Comparison of ENCODE assay signal across 1 cellular context in the genomic region with DNA sequence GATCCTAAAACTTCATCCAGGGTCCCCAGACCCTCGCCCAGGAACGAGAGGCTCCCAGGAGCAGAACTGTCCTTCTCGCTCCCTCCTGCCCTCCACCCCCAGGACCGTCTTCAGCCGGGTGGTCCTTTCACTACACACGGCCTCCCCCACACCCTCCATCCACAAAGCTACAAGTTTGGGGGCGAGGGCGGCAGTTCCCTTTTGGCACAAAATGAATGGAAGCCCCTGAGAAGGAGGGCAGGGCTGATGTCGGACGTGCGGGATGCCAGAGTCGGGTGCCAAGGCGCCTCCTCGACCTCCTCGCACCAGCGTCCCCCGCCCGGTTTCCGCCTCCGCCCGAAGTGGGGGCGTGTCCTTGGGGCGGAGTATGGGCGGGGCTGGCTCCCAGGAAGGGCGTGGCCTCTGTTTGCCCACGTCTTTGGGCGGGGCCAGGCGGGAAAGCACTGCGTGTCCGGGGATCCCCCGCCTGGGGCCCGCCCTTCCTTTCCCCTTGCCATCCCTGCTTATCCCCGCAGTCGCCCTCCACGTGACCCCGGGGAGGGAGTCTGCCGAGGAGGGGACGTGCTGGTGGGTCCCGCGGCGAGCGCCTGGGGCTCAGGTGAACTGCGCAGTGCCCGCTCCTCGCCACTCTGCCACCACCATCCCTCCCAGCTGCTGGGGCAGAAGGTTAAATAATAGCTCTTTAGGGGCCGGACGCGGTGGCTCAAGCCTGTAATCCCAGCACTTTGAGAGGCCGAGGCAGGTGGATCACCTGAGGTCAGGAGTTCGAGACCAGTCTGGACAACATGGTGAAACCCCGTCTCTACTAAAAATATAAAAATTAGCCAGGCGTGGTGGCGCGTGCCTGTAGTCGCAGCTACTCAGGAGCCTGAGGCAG.
A peak's percentile ranks its signal among the peaks of the same experiment; 100 is the strongest.
TF ChIP-seq lines count a peak whose summit lies in the region.

No MANE protein-coding gene starts in this region.

TF ChIP-seq in HEK293, 187 proteins besides CTCF, POLR2A, EP300 and RAD21 (continued from another document and continues in another):
- TF ChIP-seq, protein P1, sequence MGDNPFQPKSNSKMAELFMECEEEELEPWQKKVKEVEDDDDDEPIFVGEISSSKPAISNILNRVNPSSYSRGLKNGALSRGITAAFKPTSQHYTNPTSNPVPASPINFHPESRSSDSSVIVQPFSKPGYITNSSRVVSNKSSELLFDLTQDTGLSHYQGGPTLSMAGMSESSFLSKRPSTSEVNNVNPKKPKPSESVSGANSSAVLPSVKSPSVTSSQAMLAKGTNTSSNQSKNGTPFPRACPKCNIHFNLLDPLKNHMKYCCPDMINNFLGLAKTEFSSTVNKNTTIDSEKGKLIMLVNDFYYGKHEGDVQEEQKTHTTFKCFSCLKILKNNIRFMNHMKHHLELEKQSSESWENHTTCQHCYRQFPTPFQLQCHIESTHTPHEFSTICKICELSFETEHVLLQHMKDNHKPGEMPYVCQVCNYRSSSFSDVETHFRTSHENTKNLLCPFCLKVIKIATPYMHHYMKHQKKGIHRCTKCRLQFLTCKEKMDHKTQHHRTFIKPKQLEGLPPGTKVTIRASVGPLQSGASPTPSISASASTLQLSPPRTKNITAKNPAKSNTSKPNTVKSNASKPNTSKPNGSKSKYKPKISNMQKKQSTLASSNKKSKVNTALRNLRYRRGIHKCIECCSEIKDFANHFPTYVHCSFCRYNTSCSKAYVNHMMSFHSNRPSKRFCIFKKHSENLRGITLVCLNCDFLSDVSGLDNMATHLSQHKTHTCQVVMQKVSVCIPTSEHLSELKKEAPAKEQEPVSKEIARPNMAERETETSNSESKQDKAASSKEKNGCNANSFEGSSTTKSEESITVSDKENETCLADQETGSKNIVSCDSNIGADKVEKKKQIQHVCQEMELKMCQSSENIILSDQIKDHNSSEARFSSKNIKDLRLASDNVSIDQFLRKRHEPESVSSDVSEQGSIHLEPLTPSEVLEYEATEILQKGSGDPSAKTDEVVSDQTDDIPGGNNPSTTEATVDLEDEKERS (tag by site-specific recombination; IDR thresholded peaks at IDR 0.05) = no peak
- TF ChIP-seq, protein P2, sequence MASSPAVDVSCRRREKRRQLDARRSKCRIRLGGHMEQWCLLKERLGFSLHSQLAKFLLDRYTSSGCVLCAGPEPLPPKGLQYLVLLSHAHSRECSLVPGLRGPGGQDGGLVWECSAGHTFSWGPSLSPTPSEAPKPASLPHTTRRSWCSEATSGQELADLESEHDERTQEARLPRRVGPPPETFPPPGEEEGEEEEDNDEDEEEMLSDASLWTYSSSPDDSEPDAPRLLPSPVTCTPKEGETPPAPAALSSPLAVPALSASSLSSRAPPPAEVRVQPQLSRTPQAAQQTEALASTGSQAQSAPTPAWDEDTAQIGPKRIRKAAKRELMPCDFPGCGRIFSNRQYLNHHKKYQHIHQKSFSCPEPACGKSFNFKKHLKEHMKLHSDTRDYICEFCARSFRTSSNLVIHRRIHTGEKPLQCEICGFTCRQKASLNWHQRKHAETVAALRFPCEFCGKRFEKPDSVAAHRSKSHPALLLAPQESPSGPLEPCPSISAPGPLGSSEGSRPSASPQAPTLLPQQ (tag by site-specific recombination; IDR thresholded peaks at IDR 0.05) = peak; percentile 98
- TF ChIP-seq KLF10 (tag by site-specific recombination; IDR thresholded peaks at IDR 0.05) (no peak; the same call in 1 of the 2 replicates), ZNF112 (tag by site-specific recombination; IDR thresholded peaks at IDR 0.05) (no peak), ZFP69B (tag by site-specific recombination; IDR thresholded peaks at IDR 0.05) (peak; percentile 97), ZNF621 (tag by site-specific recombination; IDR thresholded peaks at IDR 0.05) (no peak), KLF8 (tag by site-specific recombination; IDR thresholded peaks at IDR 0.05) (peak; percentile 96), ZNF16 (tag by site-specific recombination; IDR thresholded peaks at IDR 0.05; ENCODE audit: low read depth) (no peak), ZNF549 (tag by site-specific recombination; IDR thresholded peaks at IDR 0.05) (no peak), ZNF223 (tag by site-specific recombination; IDR thresholded peaks at IDR 0.05) (no peak), ZNF335 (tag by site-specific recombination; conservative IDR thresholded peaks at IDR 0.05) (no peak), ZNF521 (tag by site-specific recombination; IDR thresholded peaks at IDR 0.05) (no peak), ZNF623 (tag by site-specific recombination; IDR thresholded peaks at IDR 0.05) (no peak), ZBTB48 (tag by site-specific recombination; IDR thresholded peaks at IDR 0.05) (peak; percentile 89), ZNF174 (tag by site-specific recombination; IDR thresholded peaks at IDR 0.05) (no peak), ZBTB21 (tag by site-specific recombination; IDR thresholded peaks at IDR 0.05) (no peak), ZNF843 (tag by site-specific recombination; IDR thresholded peaks at IDR 0.05) (no peak), ZNF114 (tag by site-specific recombination; IDR thresholded peaks at IDR 0.05) (no peak), ZNF555 (tag by site-specific recombination; conservative IDR thresholded peaks at IDR 0.05) (no peak), ZNF248 (tag by site-specific recombination; IDR thresholded peaks at IDR 0.05) (no peak)
- TF ChIP-seq, protein P3, sequence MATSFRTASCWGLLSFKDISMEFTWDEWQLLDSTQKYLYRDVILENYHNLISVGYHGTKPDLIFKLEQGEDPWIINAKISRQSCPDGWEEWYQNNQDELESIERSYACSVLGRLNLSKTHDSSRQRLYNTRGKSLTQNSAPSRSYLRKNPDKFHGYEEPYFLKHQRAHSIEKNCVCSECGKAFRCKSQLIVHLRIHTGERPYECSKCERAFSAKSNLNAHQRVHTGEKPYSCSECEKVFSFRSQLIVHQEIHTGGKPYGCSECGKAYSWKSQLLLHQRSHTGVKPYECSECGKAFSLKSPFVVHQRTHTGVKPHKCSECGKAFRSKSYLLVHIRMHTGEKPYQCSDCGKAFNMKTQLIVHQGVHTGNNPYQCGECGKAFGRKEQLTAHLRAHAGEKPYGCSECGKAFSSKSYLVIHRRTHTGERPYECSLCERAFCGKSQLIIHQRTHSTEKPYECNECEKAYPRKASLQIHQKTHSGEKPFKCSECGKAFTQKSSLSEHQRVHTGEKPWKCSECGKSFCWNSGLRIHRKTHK (tag by site-specific recombination; IDR thresholded peaks at IDR 0.05) = no peak
- TF ChIP-seq, protein P4, sequence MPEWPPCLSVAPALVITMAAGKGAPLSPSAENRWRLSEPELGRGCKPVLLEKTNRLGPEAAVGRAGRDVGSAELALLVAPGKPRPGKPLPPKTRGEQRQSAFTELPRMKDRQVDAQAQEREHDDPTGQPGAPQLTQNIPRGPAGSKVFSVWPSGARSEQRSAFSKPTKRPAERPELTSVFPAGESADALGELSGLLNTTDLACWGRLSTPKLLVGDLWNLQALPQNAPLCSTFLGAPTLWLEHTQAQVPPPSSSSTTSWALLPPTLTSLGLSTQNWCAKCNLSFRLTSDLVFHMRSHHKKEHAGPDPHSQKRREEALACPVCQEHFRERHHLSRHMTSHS (tag by site-specific recombination; IDR thresholded peaks at IDR 0.05) = no peak
- TF ChIP-seq, protein P5, sequence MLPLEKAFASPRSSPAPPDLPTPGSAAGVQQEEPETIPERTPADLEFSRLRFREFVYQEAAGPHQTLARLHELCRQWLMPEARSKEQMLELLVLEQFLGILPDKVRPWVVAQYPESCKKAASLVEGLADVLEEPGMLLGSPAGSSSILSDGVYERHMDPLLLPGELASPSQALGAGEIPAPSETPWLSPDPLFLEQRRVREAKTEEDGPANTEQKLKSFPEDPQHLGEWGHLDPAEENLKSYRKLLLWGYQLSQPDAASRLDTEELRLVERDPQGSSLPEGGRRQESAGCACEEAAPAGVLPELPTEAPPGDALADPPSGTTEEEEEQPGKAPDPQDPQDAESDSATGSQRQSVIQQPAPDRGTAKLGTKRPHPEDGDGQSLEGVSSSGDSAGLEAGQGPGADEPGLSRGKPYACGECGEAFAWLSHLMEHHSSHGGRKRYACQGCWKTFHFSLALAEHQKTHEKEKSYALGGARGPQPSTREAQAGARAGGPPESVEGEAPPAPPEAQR (tag by site-specific recombination; IDR thresholded peaks at IDR 0.05) = no peak
- TF ChIP-seq, protein P6, sequence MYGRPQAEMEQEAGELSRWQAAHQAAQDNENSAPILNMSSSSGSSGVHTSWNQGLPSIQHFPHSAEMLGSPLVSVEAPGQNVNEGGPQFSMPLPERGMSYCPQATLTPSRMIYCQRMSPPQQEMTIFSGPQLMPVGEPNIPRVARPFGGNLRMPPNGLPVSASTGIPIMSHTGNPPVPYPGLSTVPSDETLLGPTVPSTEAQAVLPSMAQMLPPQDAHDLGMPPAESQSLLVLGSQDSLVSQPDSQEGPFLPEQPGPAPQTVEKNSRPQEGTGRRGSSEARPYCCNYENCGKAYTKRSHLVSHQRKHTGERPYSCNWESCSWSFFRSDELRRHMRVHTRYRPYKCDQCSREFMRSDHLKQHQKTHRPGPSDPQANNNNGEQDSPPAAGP (tag by site-specific recombination; IDR thresholded peaks at IDR 0.05) = no peak
- TF ChIP-seq, protein P7, sequence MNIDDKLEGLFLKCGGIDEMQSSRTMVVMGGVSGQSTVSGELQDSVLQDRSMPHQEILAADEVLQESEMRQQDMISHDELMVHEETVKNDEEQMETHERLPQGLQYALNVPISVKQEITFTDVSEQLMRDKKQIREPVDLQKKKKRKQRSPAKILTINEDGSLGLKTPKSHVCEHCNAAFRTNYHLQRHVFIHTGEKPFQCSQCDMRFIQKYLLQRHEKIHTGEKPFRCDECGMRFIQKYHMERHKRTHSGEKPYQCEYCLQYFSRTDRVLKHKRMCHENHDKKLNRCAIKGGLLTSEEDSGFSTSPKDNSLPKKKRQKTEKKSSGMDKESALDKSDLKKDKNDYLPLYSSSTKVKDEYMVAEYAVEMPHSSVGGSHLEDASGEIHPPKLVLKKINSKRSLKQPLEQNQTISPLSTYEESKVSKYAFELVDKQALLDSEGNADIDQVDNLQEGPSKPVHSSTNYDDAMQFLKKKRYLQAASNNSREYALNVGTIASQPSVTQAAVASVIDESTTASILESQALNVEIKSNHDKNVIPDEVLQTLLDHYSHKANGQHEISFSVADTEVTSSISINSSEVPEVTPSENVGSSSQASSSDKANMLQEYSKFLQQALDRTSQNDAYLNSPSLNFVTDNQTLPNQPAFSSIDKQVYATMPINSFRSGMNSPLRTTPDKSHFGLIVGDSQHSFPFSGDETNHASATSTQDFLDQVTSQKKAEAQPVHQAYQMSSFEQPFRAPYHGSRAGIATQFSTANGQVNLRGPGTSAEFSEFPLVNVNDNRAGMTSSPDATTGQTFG (tag by site-specific recombination; IDR thresholded peaks at IDR 0.05; ENCODE audit: borderline replicate concordance) = no peak
- TF ChIP-seq, protein P8, sequence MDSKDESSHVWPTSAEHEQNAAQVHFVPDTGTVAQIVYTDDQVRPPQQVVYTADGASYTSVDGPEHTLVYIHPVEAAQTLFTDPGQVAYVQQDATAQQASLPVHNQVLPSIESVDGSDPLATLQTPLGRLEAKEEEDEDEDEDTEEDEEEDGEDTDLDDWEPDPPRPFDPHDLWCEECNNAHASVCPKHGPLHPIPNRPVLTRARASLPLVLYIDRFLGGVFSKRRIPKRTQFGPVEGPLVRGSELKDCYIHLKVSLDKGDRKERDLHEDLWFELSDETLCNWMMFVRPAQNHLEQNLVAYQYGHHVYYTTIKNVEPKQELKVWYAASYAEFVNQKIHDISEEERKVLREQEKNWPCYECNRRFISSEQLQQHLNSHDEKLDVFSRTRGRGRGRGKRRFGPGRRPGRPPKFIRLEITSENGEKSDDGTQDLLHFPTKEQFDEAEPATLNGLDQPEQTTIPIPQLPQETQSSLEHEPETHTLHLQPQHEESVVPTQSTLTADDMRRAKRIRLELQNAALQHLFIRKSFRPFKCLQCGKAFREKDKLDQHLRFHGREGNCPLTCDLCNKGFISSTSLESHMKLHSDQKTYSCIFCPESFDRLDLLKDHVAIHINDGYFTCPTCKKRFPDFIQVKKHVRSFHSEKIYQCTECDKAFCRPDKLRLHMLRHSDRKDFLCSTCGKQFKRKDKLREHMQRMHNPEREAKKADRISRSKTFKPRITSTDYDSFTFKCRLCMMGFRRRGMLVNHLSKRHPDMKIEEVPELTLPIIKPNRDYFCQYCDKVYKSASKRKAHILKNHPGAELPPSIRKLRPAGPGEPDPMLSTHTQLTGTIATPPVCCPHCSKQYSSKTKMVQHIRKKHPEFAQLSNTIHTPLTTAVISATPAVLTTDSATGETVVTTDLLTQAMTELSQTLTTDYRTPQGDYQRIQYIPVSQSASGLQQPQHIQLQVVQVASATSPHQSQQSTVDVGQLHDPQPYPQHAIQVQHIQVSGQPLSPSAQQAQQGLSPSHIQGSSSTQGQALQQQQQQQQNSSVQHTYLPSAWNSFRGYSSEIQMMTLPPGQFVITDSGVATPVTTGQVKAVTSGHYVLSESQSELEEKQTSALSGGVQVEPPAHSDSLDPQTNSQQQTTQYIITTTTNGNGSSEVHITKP (tag by site-specific recombination; IDR thresholded peaks at IDR 0.05) = 0 out of 2 replicates have a peak, but pooled peaks have one; percentile 12
- TF ChIP-seq, protein P9, sequence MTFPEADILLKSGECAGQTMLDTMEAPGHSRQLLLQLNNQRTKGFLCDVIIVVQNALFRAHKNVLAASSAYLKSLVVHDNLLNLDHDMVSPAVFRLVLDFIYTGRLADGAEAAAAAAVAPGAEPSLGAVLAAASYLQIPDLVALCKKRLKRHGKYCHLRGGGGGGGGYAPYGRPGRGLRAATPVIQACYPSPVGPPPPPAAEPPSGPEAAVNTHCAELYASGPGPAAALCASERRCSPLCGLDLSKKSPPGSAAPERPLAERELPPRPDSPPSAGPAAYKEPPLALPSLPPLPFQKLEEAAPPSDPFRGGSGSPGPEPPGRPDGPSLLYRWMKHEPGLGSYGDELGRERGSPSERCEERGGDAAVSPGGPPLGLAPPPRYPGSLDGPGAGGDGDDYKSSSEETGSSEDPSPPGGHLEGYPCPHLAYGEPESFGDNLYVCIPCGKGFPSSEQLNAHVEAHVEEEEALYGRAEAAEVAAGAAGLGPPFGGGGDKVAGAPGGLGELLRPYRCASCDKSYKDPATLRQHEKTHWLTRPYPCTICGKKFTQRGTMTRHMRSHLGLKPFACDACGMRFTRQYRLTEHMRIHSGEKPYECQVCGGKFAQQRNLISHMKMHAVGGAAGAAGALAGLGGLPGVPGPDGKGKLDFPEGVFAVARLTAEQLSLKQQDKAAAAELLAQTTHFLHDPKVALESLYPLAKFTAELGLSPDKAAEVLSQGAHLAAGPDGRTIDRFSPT (tag by site-specific recombination; IDR thresholded peaks at IDR 0.05) = peak; percentile 86
- TF ChIP-seq, protein P10, sequence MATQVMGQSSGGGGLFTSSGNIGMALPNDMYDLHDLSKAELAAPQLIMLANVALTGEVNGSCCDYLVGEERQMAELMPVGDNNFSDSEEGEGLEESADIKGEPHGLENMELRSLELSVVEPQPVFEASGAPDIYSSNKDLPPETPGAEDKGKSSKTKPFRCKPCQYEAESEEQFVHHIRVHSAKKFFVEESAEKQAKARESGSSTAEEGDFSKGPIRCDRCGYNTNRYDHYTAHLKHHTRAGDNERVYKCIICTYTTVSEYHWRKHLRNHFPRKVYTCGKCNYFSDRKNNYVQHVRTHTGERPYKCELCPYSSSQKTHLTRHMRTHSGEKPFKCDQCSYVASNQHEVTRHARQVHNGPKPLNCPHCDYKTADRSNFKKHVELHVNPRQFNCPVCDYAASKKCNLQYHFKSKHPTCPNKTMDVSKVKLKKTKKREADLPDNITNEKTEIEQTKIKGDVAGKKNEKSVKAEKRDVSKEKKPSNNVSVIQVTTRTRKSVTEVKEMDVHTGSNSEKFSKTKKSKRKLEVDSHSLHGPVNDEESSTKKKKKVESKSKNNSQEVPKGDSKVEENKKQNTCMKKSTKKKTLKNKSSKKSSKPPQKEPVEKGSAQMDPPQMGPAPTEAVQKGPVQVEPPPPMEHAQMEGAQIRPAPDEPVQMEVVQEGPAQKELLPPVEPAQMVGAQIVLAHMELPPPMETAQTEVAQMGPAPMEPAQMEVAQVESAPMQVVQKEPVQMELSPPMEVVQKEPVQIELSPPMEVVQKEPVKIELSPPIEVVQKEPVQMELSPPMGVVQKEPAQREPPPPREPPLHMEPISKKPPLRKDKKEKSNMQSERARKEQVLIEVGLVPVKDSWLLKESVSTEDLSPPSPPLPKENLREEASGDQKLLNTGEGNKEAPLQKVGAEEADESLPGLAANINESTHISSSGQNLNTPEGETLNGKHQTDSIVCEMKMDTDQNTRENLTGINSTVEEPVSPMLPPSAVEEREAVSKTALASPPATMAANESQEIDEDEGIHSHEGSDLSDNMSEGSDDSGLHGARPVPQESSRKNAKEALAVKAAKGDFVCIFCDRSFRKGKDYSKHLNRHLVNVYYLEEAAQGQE (tag by site-specific recombination; IDR thresholded peaks at IDR 0.05) = no peak
